Comparison of ENCODE assay signal across 8 cellular contexts in the genomic region with DNA sequence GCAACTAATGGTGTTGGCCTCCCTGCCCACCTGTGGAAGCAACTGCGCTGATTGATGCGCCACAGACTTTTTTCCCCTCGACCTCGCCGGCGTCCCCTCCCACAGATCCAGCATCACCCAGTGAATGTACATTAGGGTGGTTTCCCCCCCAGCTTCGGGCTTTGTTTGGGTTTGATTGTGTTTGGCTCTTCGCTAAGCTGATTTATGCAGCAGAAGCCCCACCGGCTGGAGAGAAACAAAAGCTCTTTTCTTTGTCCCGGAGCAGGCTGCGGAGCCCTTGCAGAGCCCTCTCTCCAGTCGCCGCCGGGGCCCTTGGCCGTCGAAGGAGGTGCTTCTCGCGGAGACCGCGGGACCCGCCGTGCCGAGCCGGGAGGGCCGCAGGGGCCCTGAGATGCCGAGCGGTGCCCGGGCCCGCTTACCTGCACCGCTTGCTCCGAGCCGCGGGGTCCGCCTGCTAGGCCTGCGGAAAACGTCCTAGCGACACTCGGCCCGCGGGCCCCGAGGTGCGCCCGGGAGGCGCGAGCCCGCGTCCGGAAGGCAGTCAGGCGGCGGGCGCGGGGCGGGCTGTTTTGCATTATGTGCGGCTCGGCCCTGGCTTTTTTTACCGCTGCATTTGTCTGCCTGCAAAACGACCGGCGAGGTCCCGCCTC. TPM values are rescaled to one million over a fixed set of nuclear protein-coding genes. Genes with fewer than 3 reads are reported as not detected.
DNase-seq lines count a peak whose midpoint lies in the region; ATAC-seq and TF ChIP-seq lines count a peak whose summit lies in the region.

No MANE protein-coding gene starts in this region.

- intact Hi-C loops in tibial artery (cut with DNase I; ENCODE audit: low total_unique reads): no loop called here

- H3K27me3 ChIP-seq in mucosa of rectum (ENCODE audit: control insufficient read depth in 2 of 2, insufficient read depth in 2 of 2, low read length in 2 of 2) (no peaks in the 10 kb centered on the region), tibial artery (no peaks in the 10 kb centered on the region)

- DNase-seq in G401 (ENCODE audit: low spot score): peak; percentile 8
- DNase-seq in HS-5 (ENCODE audit: low read depth): peak; percentile 41
- DNase-seq in epithelial cell of proximal tubule (ENCODE audit: low read depth): no peak
- DNase-seq in tibial artery: peak; percentile 39 to 70
- DNase-seq in KBM-7: no peak

- ATAC-seq in GM21390 (IDR thresholded peaks at IDR 0.05; ENCODE audit: unreplicated experiment): peak; percentile 21

- H3K4me1 ChIP-seq in mucosa of rectum (ENCODE audit: control insufficient read depth in 2 of 2, insufficient read depth in 2 of 2, low read length in 2 of 2) (peaks cover 3 to 5% of the 10 kb centered on the region in 2 donors), tibial artery (peaks cover 0 to 7% (median 2%) of the 10 kb centered on the region in 4 donors)

- H3K27ac ChIP-seq in mucosa of rectum (ENCODE audit: low read depth in 2 of 2, low read length in 2 of 2): peak overlapping the region; percentile 91 to 92
- peak overlapping the region; percentile 85 to 90 for H3K27ac ChIP-seq in tibial artery

- no peaks in the 10 kb centered on the region for H3K36me3 ChIP-seq in mucosa of rectum (ENCODE audit: control insufficient read depth in 2 of 2, insufficient read depth in 2 of 2, low read length in 2 of 2)
- H3K36me3 ChIP-seq in tibial artery: no peaks in the 10 kb centered on the region

- peak overlapping the region; percentile 60 for H3K4me3 ChIP-seq in WI38 (ENCODE audit: low read depth, low read length)
- H3K4me3 ChIP-seq in epithelial cell of proximal tubule (ENCODE audit: low read depth, low read length): peak overlapping the region; percentile 88
- peak overlapping the region; percentile 81 to 92 for H3K4me3 ChIP-seq in mucosa of rectum (ENCODE audit: low read length in 2 of 2)
- peak overlapping the region; percentile 81 to 85 for H3K4me3 ChIP-seq in tibial artery

- H3K9me3 ChIP-seq in mucosa of rectum (ENCODE audit: control insufficient read depth in 2 of 2, low read length in 2 of 2) (no peaks in the 10 kb centered on the region), tibial artery (no peaks in the 10 kb centered on the region)

- TF ChIP-seq CTCF in WI38 (IDR thresholded peaks at IDR 0.05; ENCODE audit: low read depth, low read length): no peak
- TF ChIP-seq CTCF in epithelial cell of proximal tubule (conservative IDR thresholded peaks at IDR 0.05; ENCODE audit: low read depth, low read length): no peak
- no peak for TF ChIP-seq CTCF in tibial artery (IDR thresholded peaks at IDR 0.05)

- peak overlapping the region; percentile 85 for H3K9ac ChIP-seq in mucosa of rectum (ENCODE audit: low read depth in 1 of 2, low read length in 2 of 2)

- in situ Hi-C loops in G401 (cut with HindIII; ENCODE audit: low sequenced_read_pairs): no loop called here
- in situ Hi-C loops in KBM-7 (cut with MboI; ENCODE audit: low pct_unique_long_range_greater_than_20kb, low sequenced_read_pairs): no loop called here

RNA-seq across cellular contexts. Expression of gene ITGB8, which starts 0.7 kb away (rescaled TPM):
- total RNA-seq in G401 (2014; rRNA removed; shearing (Covaris generic)): not detected in 2 replicates
- total RNA-seq in epithelial cell of proximal tubule: 58.6 and 121 TPM in 2 replicates

Comparison
In these comparisons a context has a peak if more than half of its experiments do, and no peak if none do; other contexts are left out.
1. DNase-seq: peak in G401 (single experiment), HS-5 (single experiment) and tibial artery (2 of 2); none in epithelial cell of proximal tubule (single experiment) and KBM-7 (single experiment).
2. RNA of gene ITGB8, which starts 0.7 kb away (total RNA-seq): 58.6 to 121 TPM in epithelial cell of proximal tubule; not detected in G401; every median in the first group is over 10 times any median in the second.
3. Peak in every context shown above with its lines, with median percentiles within 50 percentile points of each other: H3K4me3 ChIP-seq.